Comparison of ENCODE assay signal across 8 cellular contexts in the genomic region with DNA sequence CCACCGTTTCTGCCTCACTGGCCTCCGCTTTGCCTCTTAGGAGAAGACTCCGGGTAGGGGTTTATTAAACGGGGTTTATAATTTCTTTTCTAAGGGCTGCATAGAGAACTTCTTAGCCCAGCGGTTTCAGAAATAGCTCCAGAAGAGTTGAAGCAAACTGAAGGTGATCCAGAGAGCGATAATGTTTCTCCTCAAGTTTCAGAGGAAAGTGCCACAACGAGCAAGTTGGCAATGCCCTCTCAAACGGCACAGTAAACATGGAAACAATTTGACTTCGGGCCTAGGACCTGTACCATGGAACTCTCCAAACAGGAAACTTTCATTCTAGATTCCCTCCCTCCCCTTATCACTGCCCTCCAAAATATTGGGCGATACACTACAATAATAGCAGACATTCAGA. TPM values are rescaled to one million over a fixed set of nuclear protein-coding genes. Genes with fewer than 3 reads are reported as not detected.
DNase-seq lines count a peak whose midpoint lies in the region; ATAC-seq and TF ChIP-seq lines count a peak whose summit lies in the region.

No MANE protein-coding gene starts in this region.

- DNase-seq in GM23338 (ENCODE audit: low spot score): no peak
- DNase-seq in WTC11 (ENCODE audit: low spot score): no peak
- DNase-seq in glutamatergic neuron: no peak
- no peak for DNase-seq in AML-193 (lab: John Stamatoyannopoulos, UW)

- H3K4me2 ChIP-seq in GM23338: peak overlapping the region; percentile 87

- no peaks in the 10 kb centered on the region for H3K27me3 ChIP-seq in GM23338 (ENCODE audit: insufficient read depth)
- no peaks in the 10 kb centered on the region for H3K27me3 ChIP-seq in skeletal muscle tissue (ENCODE audit: control insufficient read depth in 3 of 3, insufficient read depth in 3 of 3, low read length in 3 of 3)

- TF ChIP-seq CTCF in GM23338 (conservative IDR thresholded peaks at IDR 0.05; ENCODE audit: low read depth in 2 of 2) (no peak), WTC11 (IDR thresholded peaks at IDR 0.05) (no peak), glutamatergic neuron (IDR thresholded peaks at IDR 0.05; ENCODE audit: partially characterized antibody, unreplicated experiment) (no peak)

- ATAC-seq in GM23338 (no peak), WTC11 (no peak), GM21619 (IDR thresholded peaks at IDR 0.05; ENCODE audit: unreplicated experiment) (no peak), HG03135 (IDR thresholded peaks at IDR 0.05; ENCODE audit: unreplicated experiment) (no peak), GM21717 (IDR thresholded peaks at IDR 0.05; ENCODE audit: unreplicated experiment) (no peak)

- no peaks in the 10 kb centered on the region for H3K9me2 ChIP-seq in GM23338 (ENCODE audit: insufficient read depth)

- peaks cover 22% of the 10 kb centered on the region for H3F3A ChIP-seq in GM23338 (replicated peaks; ENCODE audit: low read depth)

- H3K9ac ChIP-seq in skeletal muscle tissue (ENCODE audit: low read depth in 1 of 3, low read length in 3 of 3): peak overlapping the region; percentile 87 to 97 (median 96)

- H3K4me3 Mint-ChIP-seq in GM23338 (peak overlapping the region; percentile 97), WTC11 (peak overlapping the region; percentile 96), glutamatergic neuron (ENCODE audit: unreplicated experiment) (peak overlapping the region; percentile 98)

- CTCF ChIA-PET in WTC11 (lab: Charles Lee): interaction anchor here (0.6 to 2.6 kb wide), 13 partner anchors 10 to 552 kb away, joined by 3 to 6 read pairs (median 4); a partner anchor contains a TSS

- H2AFZ ChIP-seq in GM23338: no peak overlapping the region; the same call in 1 of the 2 replicates

- H3K79me2 ChIP-seq in GM23338 (replicated peaks; ENCODE audit: insufficient read depth): peaks cover 58% of the 10 kb centered on the region

- H3K36me3 Mint-ChIP-seq in GM23338 (ENCODE audit: low read depth) (peaks cover 45% of the 10 kb centered on the region), WTC11 (peaks cover 29% of the 10 kb centered on the region), glutamatergic neuron (ENCODE audit: unreplicated experiment) (no peaks in the 10 kb centered on the region)

- H3K9me3 ChIP-seq in skeletal muscle tissue (ENCODE audit: control insufficient read depth in 3 of 3, low read length in 3 of 3): no peaks in the 10 kb centered on the region

- H3K36me3 ChIP-seq in GM23338 (ENCODE audit: insufficient read depth) (peaks cover 36% of the 10 kb centered on the region), skeletal muscle tissue (ENCODE audit: control insufficient read depth in 3 of 3, insufficient read depth in 3 of 3, low read length in 3 of 3) (peaks cover 8 to 22% (median 17%) of the 10 kb centered on the region in 3 donors)

- peaks cover 8% of the 10 kb centered on the region; the same call in 2 of the 3 replicates for H3K4me1 Mint-ChIP-seq in GM23338
- peaks cover 12% of the 10 kb centered on the region for H3K4me1 Mint-ChIP-seq in WTC11
- peaks cover 10% of the 10 kb centered on the region for H3K4me1 Mint-ChIP-seq in glutamatergic neuron (ENCODE audit: low read depth, unreplicated experiment)

- peaks cover 12% of the 10 kb centered on the region for H3K27me3 Mint-ChIP-seq in GM23338 (ENCODE audit: insufficient read depth, low read depth, poor library complexity)
- H3K27me3 Mint-ChIP-seq in WTC11 (ENCODE audit: low read depth): no peaks in the 10 kb centered on the region
- peaks cover 5% of the 10 kb centered on the region for H3K27me3 Mint-ChIP-seq in glutamatergic neuron (ENCODE audit: unreplicated experiment)

- peak overlapping the region; percentile 93 for H3K27ac Mint-ChIP-seq in GM23338
- H3K27ac Mint-ChIP-seq in WTC11: peak overlapping the region; percentile 93
- peak overlapping the region; percentile 79 for H3K27ac Mint-ChIP-seq in glutamatergic neuron (ENCODE audit: unreplicated experiment)

- H3K9me3 Mint-ChIP-seq in GM23338 (no peaks in the 10 kb centered on the region), WTC11 (no peaks in the 10 kb centered on the region), glutamatergic neuron (ENCODE audit: unreplicated experiment) (peaks cover 6% of the 10 kb centered on the region)

- H3K4me1 ChIP-seq in GM23338 (ENCODE audit: insufficient read depth): peaks cover 6% of the 10 kb centered on the region; the same call in 1 of the 2 replicates
- peaks cover 21 to 53% (median 31%) of the 10 kb centered on the region in 3 donors for H3K4me1 ChIP-seq in skeletal muscle tissue (ENCODE audit: control insufficient read depth in 3 of 3, insufficient read depth in 3 of 3, low read length in 3 of 3)

- H3K27ac ChIP-seq in GM23338 (ENCODE audit: low read depth): peak overlapping the region; percentile 89
- H3K27ac ChIP-seq in skeletal muscle tissue (ENCODE audit: low read depth, low read length): peak overlapping the region; percentile 89

- H3K4me3 ChIP-seq in GM23338: peak overlapping the region; percentile 68
- H3K4me3 ChIP-seq in skeletal muscle tissue (ENCODE audit: low read length in 3 of 3): peak overlapping the region; percentile 94 to 97 (median 96)

- peaks cover 31% of the 10 kb centered on the region for H4K20me1 ChIP-seq in GM23338 (replicated peaks; ENCODE audit: insufficient read depth)

- POLR2A ChIA-PET in WTC11 (lab: Charles Lee): interaction anchor here (0.9 to 1.2 kb wide), 2 partner anchors 168 to 170 kb away, joined by 3 read pairs; a partner anchor contains a TSS

TF ChIP-seq in GM23338, 12 proteins besides CTCF, POLR2A, EP300 and RAD21 (continues in another document):
- TF ChIP-seq, protein P1, sequence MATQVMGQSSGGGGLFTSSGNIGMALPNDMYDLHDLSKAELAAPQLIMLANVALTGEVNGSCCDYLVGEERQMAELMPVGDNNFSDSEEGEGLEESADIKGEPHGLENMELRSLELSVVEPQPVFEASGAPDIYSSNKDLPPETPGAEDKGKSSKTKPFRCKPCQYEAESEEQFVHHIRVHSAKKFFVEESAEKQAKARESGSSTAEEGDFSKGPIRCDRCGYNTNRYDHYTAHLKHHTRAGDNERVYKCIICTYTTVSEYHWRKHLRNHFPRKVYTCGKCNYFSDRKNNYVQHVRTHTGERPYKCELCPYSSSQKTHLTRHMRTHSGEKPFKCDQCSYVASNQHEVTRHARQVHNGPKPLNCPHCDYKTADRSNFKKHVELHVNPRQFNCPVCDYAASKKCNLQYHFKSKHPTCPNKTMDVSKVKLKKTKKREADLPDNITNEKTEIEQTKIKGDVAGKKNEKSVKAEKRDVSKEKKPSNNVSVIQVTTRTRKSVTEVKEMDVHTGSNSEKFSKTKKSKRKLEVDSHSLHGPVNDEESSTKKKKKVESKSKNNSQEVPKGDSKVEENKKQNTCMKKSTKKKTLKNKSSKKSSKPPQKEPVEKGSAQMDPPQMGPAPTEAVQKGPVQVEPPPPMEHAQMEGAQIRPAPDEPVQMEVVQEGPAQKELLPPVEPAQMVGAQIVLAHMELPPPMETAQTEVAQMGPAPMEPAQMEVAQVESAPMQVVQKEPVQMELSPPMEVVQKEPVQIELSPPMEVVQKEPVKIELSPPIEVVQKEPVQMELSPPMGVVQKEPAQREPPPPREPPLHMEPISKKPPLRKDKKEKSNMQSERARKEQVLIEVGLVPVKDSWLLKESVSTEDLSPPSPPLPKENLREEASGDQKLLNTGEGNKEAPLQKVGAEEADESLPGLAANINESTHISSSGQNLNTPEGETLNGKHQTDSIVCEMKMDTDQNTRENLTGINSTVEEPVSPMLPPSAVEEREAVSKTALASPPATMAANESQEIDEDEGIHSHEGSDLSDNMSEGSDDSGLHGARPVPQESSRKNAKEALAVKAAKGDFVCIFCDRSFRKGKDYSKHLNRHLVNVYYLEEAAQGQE (IDR thresholded peaks at IDR 0.05; ENCODE audit: unreplicated experiment): no peak
- TF ChIP-seq EZH2 (IDR thresholded peaks at IDR 0.05; ENCODE audit: low read depth, unreplicated experiment): no peak
- no peak for TF ChIP-seq CREB1 (CRISPR knock-in tag; IDR thresholded peaks at IDR 0.05; ENCODE audit: low read depth)
- no peak for TF ChIP-seq ZNF114 (CRISPR knock-in tag; IDR thresholded peaks at IDR 0.05)

TF ChIP-seq in WTC11, 78 proteins besides CTCF, POLR2A, EP300 and RAD21 (continues in another document):
- no peak for TF ChIP-seq TEAD4 (CRISPR knock-in tag; IDR thresholded peaks at IDR 0.05)

RNA-seq across cellular contexts. Expression of a gene that starts 1.0 kb away (rescaled TPM):
- total RNA-seq in GM23338 (2014; rRNA removed; shearing (Covaris generic)): 221 and 232 TPM in 2 replicates
- polyA plus RNA-seq in GM23338 (2016; fragmentation: Nextera tagmentation; extraction: Ambion mirVana): 120 and 131 TPM in 2 replicates
- 133 to 154 TPM (median 136 TPM) in 3 replicates for total RNA-seq in WTC11 (2021)
- total RNA-seq in glutamatergic neuron (ENCODE audit: unreplicated experiment): 62.3 TPM
- total RNA-seq in skeletal muscle tissue: 281 TPM

RNA-seq across cellular contexts. Expression of a gene that starts 23.1 kb away (rescaled TPM):
- total RNA-seq in GM23338 (2014; rRNA removed; shearing (Covaris generic)): 80.1 and 82.6 TPM in 2 replicates
- 45.9 and 59.3 TPM in 2 replicates for polyA plus RNA-seq in GM23338 (2016; fragmentation: Nextera tagmentation; extraction: Ambion mirVana)
- total RNA-seq in WTC11 (2021) (81.8 to 96.9 TPM (median 93.0 TPM) in 3 replicates), glutamatergic neuron (ENCODE audit: unreplicated experiment) (105 TPM), skeletal muscle tissue (29.7 TPM)
